Comparison of ENCODE assay signal across 2 cellular contexts in the genomic region with DNA sequence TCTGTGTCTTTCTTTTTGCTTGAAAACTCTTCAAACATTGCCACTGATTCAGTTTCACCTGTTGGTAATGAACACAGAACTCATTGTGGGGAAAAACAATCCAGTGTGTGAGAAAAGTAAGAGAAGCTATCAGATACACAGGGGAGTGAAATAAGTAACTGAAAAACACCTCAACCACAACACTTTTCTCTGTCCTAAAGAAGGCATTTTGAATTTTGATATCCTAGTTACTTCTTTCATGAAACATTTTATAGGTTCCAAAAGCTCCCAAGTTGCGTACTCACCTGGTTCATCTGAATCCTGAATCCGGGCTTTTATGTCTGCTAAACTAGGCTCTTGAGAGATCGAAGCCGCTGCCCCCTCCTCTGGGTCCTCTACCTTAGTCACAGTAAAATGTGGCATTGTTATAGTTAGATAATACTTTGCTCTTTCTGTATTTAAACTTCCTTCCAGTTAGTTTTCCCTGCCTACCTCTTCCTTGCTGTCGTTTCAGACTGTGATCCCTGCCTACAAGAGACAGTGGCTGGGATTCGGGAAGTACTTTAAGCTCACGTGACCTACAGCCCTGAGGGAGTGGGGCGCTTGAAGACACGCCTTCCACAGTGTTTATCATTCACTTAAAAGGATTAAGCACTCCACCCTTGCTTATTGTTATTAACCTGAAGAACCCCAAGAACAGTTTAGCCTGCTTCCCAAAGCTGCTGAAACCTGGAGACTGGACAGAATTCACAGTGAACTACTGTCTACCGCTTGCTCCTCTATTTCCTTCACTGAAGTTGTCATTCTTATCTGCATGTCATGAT.
TF ChIP-seq lines count a peak whose summit lies in the region.

No MANE protein-coding gene starts in this region.

TF ChIP-seq in HEK293, 187 proteins besides CTCF, POLR2A, EP300 and RAD21 (continued from another document):
- TF ChIP-seq PRDM1 (tag by site-specific recombination; IDR thresholded peaks at IDR 0.05) (0 out of 2 replicates have a peak, but pooled peaks have one; percentile 12), ZNF521 (tag by site-specific recombination; IDR thresholded peaks at IDR 0.05) (no peak), GLI2 (tag by site-specific recombination; IDR thresholded peaks at IDR 0.05; ENCODE audit: borderline replicate concordance, low read depth) (no peak), KLF9 (tag by site-specific recombination; IDR thresholded peaks at IDR 0.05; ENCODE audit: low read depth) (peak; percentile 52; the same call in 1 of the 2 replicates), GFI1B (tag by site-specific recombination; IDR thresholded peaks at IDR 0.05) (no peak), IKZF3 (tag by site-specific recombination; IDR thresholded peaks at IDR 0.05) (peak; percentile 74; the same call in 1 of the 2 replicates), ZNF341 (tag by site-specific recombination; IDR thresholded peaks at IDR 0.05; ENCODE audit: low read depth) (peak; percentile 95), ZNF830 (tag by site-specific recombination; IDR thresholded peaks at IDR 0.05; ENCODE audit: low read depth) (no peak), ZNF335 (tag by site-specific recombination; conservative IDR thresholded peaks at IDR 0.05) (0 out of 2 replicates have a peak, but pooled peaks have one; percentile 24), OSR2 (tag by site-specific recombination; IDR thresholded peaks at IDR 0.05) (0 out of 2 replicates have a peak, but pooled peaks have one; percentile 29), ZNF433 (tag by site-specific recombination; IDR thresholded peaks at IDR 0.05; ENCODE audit: low read depth) (no peak), ZNF394 (tag by site-specific recombination; IDR thresholded peaks at IDR 0.05; ENCODE audit: borderline replicate concordance) (no peak), ZNF404 (tag by site-specific recombination; IDR thresholded peaks at IDR 0.05) (no peak), KLF1 (tag by site-specific recombination; IDR thresholded peaks at IDR 0.05) (peak; percentile 79), ZNF629 (tag by site-specific recombination; IDR thresholded peaks at IDR 0.05) (peak; percentile 27; the same call in 1 of the 2 replicates)
- TF ChIP-seq, protein P1, sequence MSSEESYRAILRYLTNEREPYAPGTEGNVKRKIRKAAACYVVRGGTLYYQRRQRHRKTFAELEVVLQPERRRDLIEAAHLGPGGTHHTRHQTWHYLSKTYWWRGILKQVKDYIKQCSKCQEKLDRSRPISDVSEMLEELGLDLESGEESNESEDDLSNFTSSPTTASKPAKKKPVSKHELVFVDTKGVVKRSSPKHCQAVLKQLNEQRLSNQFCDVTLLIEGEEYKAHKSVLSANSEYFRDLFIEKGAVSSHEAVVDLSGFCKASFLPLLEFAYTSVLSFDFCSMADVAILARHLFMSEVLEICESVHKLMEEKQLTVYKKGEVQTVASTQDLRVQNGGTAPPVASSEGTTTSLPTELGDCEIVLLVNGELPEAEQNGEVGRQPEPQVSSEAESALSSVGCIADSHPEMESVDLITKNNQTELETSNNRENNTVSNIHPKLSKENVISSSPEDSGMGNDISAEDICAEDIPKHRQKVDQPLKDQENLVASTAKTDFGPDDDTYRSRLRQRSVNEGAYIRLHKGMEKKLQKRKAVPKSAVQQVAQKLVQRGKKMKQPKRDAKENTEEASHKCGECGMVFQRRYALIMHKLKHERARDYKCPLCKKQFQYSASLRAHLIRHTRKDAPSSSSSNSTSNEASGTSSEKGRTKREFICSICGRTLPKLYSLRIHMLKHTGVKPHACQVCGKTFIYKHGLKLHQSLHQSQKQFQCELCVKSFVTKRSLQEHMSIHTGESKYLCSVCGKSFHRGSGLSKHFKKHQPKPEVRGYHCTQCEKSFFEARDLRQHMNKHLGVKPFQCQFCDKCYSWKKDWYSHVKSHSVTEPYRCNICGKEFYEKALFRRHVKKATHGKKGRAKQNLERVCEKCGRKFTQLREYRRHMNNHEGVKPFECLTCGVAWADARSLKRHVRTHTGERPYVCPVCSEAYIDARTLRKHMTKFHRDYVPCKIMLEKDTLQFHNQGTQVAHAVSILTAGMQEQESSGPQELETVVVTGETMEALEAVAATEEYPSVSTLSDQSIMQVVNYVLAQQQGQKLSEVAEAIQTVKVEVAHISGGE (tag by site-specific recombination; conservative IDR thresholded peaks at IDR 0.05; ENCODE audit: low read depth) = no peak
- TF ChIP-seq, protein P2, sequence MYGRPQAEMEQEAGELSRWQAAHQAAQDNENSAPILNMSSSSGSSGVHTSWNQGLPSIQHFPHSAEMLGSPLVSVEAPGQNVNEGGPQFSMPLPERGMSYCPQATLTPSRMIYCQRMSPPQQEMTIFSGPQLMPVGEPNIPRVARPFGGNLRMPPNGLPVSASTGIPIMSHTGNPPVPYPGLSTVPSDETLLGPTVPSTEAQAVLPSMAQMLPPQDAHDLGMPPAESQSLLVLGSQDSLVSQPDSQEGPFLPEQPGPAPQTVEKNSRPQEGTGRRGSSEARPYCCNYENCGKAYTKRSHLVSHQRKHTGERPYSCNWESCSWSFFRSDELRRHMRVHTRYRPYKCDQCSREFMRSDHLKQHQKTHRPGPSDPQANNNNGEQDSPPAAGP (tag by site-specific recombination; IDR thresholded peaks at IDR 0.05) = peak; percentile 56; the same call in 1 of the 2 replicates
- TF ChIP-seq, protein P3, sequence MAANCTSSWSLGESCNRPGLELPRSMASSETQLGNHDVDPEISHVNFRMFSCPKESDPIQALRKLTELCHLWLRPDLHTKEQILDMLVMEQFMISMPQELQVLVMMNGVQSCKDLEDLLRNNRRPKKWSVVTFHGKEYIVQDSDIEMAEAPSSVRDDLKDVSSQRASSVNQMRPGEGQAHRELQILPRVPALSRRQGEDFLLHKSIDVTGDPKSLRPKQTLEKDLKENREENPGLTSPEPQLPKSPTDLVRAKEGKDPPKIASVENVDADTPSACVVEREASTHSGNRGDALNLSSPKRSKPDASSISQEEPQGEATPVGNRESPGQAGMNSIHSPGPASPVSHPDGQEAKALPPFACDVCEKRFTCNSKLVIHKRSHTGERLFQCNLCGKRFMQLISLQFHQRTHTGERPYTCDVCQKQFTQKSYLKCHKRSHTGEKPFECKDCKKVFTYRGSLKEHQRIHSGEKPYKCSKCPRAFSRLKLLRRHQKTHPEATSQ (tag by site-specific recombination; IDR thresholded peaks at IDR 0.05) = no peak
- TF ChIP-seq, protein P4, sequence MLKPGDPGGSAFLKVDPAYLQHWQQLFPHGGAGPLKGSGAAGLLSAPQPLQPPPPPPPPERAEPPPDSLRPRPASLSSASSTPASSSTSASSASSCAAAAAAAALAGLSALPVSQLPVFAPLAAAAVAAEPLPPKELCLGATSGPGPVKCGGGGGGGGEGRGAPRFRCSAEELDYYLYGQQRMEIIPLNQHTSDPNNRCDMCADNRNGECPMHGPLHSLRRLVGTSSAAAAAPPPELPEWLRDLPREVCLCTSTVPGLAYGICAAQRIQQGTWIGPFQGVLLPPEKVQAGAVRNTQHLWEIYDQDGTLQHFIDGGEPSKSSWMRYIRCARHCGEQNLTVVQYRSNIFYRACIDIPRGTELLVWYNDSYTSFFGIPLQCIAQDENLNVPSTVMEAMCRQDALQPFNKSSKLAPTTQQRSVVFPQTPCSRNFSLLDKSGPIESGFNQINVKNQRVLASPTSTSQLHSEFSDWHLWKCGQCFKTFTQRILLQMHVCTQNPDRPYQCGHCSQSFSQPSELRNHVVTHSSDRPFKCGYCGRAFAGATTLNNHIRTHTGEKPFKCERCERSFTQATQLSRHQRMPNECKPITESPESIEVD (tag by site-specific recombination; IDR thresholded peaks at IDR 0.05) = no peak
TF ChIP-seq in HEK293: peak in this region for 14.

TF ChIP-seq in neural cell, 6 proteins besides CTCF, POLR2A, EP300 and RAD21:
- TF ChIP-seq, protein P5, sequence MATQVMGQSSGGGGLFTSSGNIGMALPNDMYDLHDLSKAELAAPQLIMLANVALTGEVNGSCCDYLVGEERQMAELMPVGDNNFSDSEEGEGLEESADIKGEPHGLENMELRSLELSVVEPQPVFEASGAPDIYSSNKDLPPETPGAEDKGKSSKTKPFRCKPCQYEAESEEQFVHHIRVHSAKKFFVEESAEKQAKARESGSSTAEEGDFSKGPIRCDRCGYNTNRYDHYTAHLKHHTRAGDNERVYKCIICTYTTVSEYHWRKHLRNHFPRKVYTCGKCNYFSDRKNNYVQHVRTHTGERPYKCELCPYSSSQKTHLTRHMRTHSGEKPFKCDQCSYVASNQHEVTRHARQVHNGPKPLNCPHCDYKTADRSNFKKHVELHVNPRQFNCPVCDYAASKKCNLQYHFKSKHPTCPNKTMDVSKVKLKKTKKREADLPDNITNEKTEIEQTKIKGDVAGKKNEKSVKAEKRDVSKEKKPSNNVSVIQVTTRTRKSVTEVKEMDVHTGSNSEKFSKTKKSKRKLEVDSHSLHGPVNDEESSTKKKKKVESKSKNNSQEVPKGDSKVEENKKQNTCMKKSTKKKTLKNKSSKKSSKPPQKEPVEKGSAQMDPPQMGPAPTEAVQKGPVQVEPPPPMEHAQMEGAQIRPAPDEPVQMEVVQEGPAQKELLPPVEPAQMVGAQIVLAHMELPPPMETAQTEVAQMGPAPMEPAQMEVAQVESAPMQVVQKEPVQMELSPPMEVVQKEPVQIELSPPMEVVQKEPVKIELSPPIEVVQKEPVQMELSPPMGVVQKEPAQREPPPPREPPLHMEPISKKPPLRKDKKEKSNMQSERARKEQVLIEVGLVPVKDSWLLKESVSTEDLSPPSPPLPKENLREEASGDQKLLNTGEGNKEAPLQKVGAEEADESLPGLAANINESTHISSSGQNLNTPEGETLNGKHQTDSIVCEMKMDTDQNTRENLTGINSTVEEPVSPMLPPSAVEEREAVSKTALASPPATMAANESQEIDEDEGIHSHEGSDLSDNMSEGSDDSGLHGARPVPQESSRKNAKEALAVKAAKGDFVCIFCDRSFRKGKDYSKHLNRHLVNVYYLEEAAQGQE (IDR thresholded peaks at IDR 0.05; ENCODE audit: borderline replicate concordance) = no peak
- TF ChIP-seq TAF1 (IDR thresholded peaks at IDR 0.05; ENCODE audit: low read depth) = no peak
- no peak for TF ChIP-seq POLR2AphosphoS5 (IDR thresholded peaks at IDR 0.05)
TF ChIP-seq in neural cell: peak in this region for 0.
